25 cellular contexts compared by ENCODE assay signal in the genomic region with DNA sequence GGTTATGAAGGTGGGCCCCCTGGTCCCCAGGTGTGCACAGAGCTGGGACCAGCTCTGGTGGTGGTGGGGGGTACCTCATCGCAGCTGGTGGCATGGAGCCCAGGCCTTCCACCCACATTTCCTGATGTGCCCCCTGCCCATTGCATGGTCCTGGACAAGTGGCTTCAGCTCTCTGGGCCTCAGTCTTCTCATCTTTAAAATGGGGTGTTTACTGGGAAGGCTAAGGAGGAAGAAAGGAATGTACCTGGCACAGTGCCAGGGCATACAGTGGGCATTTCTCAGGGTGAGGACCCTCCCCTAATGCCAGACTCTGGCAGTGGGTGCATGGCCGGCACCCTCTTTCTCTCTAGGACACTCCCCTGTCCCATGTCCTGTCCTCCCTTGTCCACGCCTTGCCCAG. TPM values are rescaled to one million over a fixed set of nuclear protein-coding genes. Genes with fewer than 3 reads are reported as not detected.
DNase-seq lines count a peak whose midpoint lies in the region; ATAC-seq, FAIRE-seq and TF ChIP-seq lines count a peak whose summit lies in the region.
"Had no signal": no experiment of that assay in that cellular context is flagged by ENCODE, and none has a peak within 500 bp of the region (broad histone marks: within the 10 kb centered on the region; RNA-seq: fewer than 3 reads in every experiment).

No MANE protein-coding gene starts in this region.

- no peak overlapping the region for H2AFZ ChIP-seq in HepG2 (ENCODE audit: low read length)
- no peak overlapping the region for H2AFZ ChIP-seq in neural progenitor cell (replicated peaks)

- TF ChIP-seq CTCF in HepG2 (CRISPR knock-in tag; IDR thresholded peaks at IDR 0.05) (no peak), right lobe of liver (IDR thresholded peaks at IDR 0.05) (no peak), neural progenitor cell (IDR thresholded peaks at IDR 0.05) (no peak), RWPE1 (conservative IDR thresholded peaks at IDR 0.05; ENCODE audit: low read depth) (no peak), lower lobe of right lung (IDR thresholded peaks at IDR 0.05) (no peak)

- H3K4me2 ChIP-seq in HepG2 (ENCODE audit: low read depth, low read length), result no peak overlapping the region
- H3K4me2 ChIP-seq in neural progenitor cell, result no peak overlapping the region
- H3K4me2 ChIP-seq: BLaER1 had no signal

- H3K36me3 ChIP-seq in HepG2 (replicated peaks in 1 of 2; ENCODE audit: control insufficient read depth in 1 of 2, insufficient read depth in 2 of 2, low read length in 2 of 2) (no peaks in the 10 kb centered on the region), right lobe of liver (no peaks in the 10 kb centered on the region), neural progenitor cell (no peaks in the 10 kb centered on the region), lower lobe of right lung (no peaks in the 10 kb centered on the region)
- H3K36me3 ChIP-seq: BE2C, BLaER1 had no signal

- peaks cover 6 to 43% of the 10 kb centered on the region in 2 experiments; a peak in 3 of 5 replicates for H3K27me3 ChIP-seq in HepG2 (ENCODE audit: control insufficient read depth in 1 of 2, insufficient read depth in 2 of 2, low read length in 2 of 2)
- H3K27me3 ChIP-seq in right lobe of liver, result no peaks in the 10 kb centered on the region
- H3K27me3 ChIP-seq in neural progenitor cell, result peaks cover 8% of the 10 kb centered on the region
- H3K27me3 ChIP-seq in lower lobe of right lung (ENCODE audit: low read depth), result peaks cover 6% of the 10 kb centered on the region
- H3K27me3 ChIP-seq: BE2C, BLaER1 had no signal

- peaks cover 20% of the 10 kb centered on the region for H3K4me1 Mint-ChIP-seq in neural progenitor cell

- ATAC-seq in HepG2 (no peak), right lobe of liver (no peak), GM21717 (IDR thresholded peaks at IDR 0.05; ENCODE audit: unreplicated experiment) (no peak), lower lobe of right lung (no peak)

- H4K20me1 ChIP-seq in HepG2 (ENCODE audit: insufficient read depth, low read length) (no peaks in the 10 kb centered on the region; the same call in 1 of the 2 replicates), neural progenitor cell (ENCODE audit: low read depth) (no peaks in the 10 kb centered on the region)
- H4K20me1 ChIP-seq: BLaER1 had no signal

- no peaks in the 10 kb centered on the region for H3K79me2 ChIP-seq in HepG2 (ENCODE audit: insufficient read depth, low read length)
- H3K79me2 ChIP-seq in neural progenitor cell (ENCODE audit: low read depth), result no peaks in the 10 kb centered on the region

- TF ChIP-seq EP300 in HepG2 (IDR thresholded peaks at IDR 0.05; ENCODE audit: low read depth in 2 of 2, low read length in 2 of 2) (no peak), HepG2 (CRISPR knock-in tag; IDR thresholded peaks at IDR 0.05; ENCODE audit: borderline replicate concordance) (no peak), Ishikawa (IDR thresholded peaks at IDR 0.05; ENCODE audit: borderline replicate concordance) (no peak)

- H3K36me3 Mint-ChIP-seq in neural progenitor cell, result no peaks in the 10 kb centered on the region
- H3K36me3 Mint-ChIP-seq: CD14-positive monocyte; CD4-positive, alpha-beta memory T cell; CD4-positive, CD25-positive, alpha-beta regulatory T cell; CD8-positive, alpha-beta memory T cell had no signal

- no peak for DNase-seq in HepG2 (ENCODE audit: low spot score)
- no peak for DNase-seq in right lobe of liver
- no peak for DNase-seq in neural progenitor cell (ENCODE audit: low spot score)
- no peak for DNase-seq in RWPE1 (ENCODE audit: low spot score)
- DNase-seq in lower lobe of right lung, result no peak
- DNase-seq: 8988T; ACHN; BE2C; C1 segment of cervical spinal cord; CD4-positive, CD25-positive, alpha-beta regulatory T cell; CD8-positive, alpha-beta memory T cell; COR-L47; DMS79 treated with DMSO at 0.1 percent for 48 hours; GF-D8 had no signal

- intact Hi-C loops in HepG2 (cut with micrococcal nuclease; ENCODE audit: unreplicated experiment) (no loop called here), right lobe of liver (cut with DNase I) (loop anchor here in 1 of 2 donors (10.0 kb wide), 1 partner anchor 46 kb away; the partner anchor contains the start of gene SRARP), lower lobe of right lung (cut with DNase I) (no loop called here)

- TF ChIP-seq RAD21 in HepG2 (CRISPR knock-in tag; IDR thresholded peaks at IDR 0.05) (no peak), Ishikawa (IDR thresholded peaks at IDR 0.05; ENCODE audit: low read depth) (no peak)

- BruUV-seq in HepG2 (replicated peaks; lab: Mats Ljungman, UMichigan), result no TSS peak

- CTCF ChIA-PET in HepG2 (lab: Yijun Ruan, JAX; ENCODE audit: low intra/inter-chr PET ratio, low total read pairs) (no interaction called here), RWPE1 (lab: Yijun Ruan, JAX) (no interaction called here)

- H3K4me3 Mint-ChIP-seq in neural progenitor cell, result peak overlapping the region; percentile 58
- H3K4me3 Mint-ChIP-seq: CD14-positive monocyte; CD4-positive, alpha-beta memory T cell; CD8-positive, alpha-beta memory T cell had no signal

- H3K27ac ChIP-seq in HepG2 (ENCODE audit: extremely low read length, insufficient read depth, low read length) (no peak overlapping the region), right lobe of liver (no peak overlapping the region), neural progenitor cell (no peak overlapping the region), RWPE1 (no peak overlapping the region), lower lobe of right lung (no peak overlapping the region)
- H3K27ac ChIP-seq: BLaER1 had no signal

- H3K27ac Mint-ChIP-seq in neural progenitor cell, result peak overlapping the region; percentile 60
- H3K27ac Mint-ChIP-seq: CD14-positive monocyte; CD4-positive, alpha-beta memory T cell; CD4-positive, CD25-positive, alpha-beta regulatory T cell had no signal

- no peak for FAIRE-seq in HepG2 (lab: Jason Lieb, UNC)
- FAIRE-seq: A204.1, G401.6, GM12891, GM19239 had no signal

- no peak overlapping the region for H3K4me3 ChIP-seq in HepG2 (replicated peaks in 1 of 3; ENCODE audit: insufficient read depth in 1 of 3, low read depth in 2 of 3, low read length in 3 of 3)
- H3K4me3 ChIP-seq in right lobe of liver, result no peak overlapping the region
- no peak overlapping the region for H3K4me3 ChIP-seq in neural progenitor cell
- no peak overlapping the region for H3K4me3 ChIP-seq in lower lobe of right lung
- H3K4me3 ChIP-seq: BLaER1 had no signal

- H3K9ac ChIP-seq in HepG2 (ENCODE audit: insufficient read depth, low read depth, low read length) (no peak overlapping the region), neural progenitor cell (no peak overlapping the region)
- H3K9ac ChIP-seq: BLaER1 had no signal

- no peak for TF ChIP-seq POLR2A in HepG2 (IDR thresholded peaks at IDR 0.05; ENCODE audit: insufficient read depth in 1 of 2, low read depth in 2 of 2, low read length in 2 of 2)
- no peak for TF ChIP-seq POLR2A in right lobe of liver (IDR thresholded peaks at IDR 0.05)

- POLR2A ChIA-PET in HepG2 (lab: Yijun Ruan, JAX), result no interaction called here
- POLR2A ChIA-PET in RWPE1 (lab: Yijun Ruan, JAX; ENCODE audit: low non-redundant PET), result no interaction called here

- no peaks in the 10 kb centered on the region for H3K9me3 ChIP-seq in HepG2 (ENCODE audit: low read length)
- no peaks in the 10 kb centered on the region for H3K9me3 ChIP-seq in right lobe of liver
- no peaks in the 10 kb centered on the region for H3K9me3 ChIP-seq in neural progenitor cell (ENCODE audit: low read depth)
- H3K9me3 ChIP-seq in lower lobe of right lung, result no peaks in the 10 kb centered on the region
- H3K9me3 ChIP-seq: BE2C, BLaER1 had no signal

- H3K9me3 Mint-ChIP-seq in neural progenitor cell, result no peaks in the 10 kb centered on the region
- H3K9me3 Mint-ChIP-seq: CD4-positive, alpha-beta memory T cell; CD8-positive, alpha-beta memory T cell had no signal

- H3K4me1 ChIP-seq in HepG2 (ENCODE audit: insufficient read depth, low read length) (peaks cover 17% of the 10 kb centered on the region), right lobe of liver (no peaks in the 10 kb centered on the region), neural progenitor cell (peaks cover 10% of the 10 kb centered on the region), lower lobe of right lung (peaks cover 8% of the 10 kb centered on the region)
- H3K4me1 ChIP-seq: BE2C had no signal

- H3F3A ChIP-seq in neural progenitor cell (ENCODE audit: low read depth), result peaks cover 16% of the 10 kb centered on the region

- in situ Hi-C loops in HepG2 (cut with HindIII; ENCODE audit: extremely low pct_ligation_motif_present, low pct_unique_long_range_greater_than_20kb), result no loop called here

- peaks cover 13% of the 10 kb centered on the region for H3K27me3 Mint-ChIP-seq in neural progenitor cell (ENCODE audit: insufficient read depth, low read depth)

- 38% methylated on average over 1 of the region's 3 CpGs for WGBS in HepG2 (ENCODE audit: low lambda C conversion rate)
- whole genome bisulfite sequencing in right lobe of liver (ENCODE audit: insufficient coverage, low coverage, low lambda C conversion rate, missing lambda C conversion rate), result 67% methylated on average over 1 of the region's 3 CpGs

RNA-seq across cellular contexts. Expression of gene CLCNKB, which starts 7.5 kb away (rescaled TPM):
- total RNA-seq in HepG2 (2016; rRNA removed; fragmentation: Illumina TruSeq; extraction: Trizol), result not detected in 2 replicates
- total RNA-seq in HepG2 (2016; cell fraction: cytosol; rRNA removed; fragmentation: Illumina TruSeq; extraction: Trizol; ENCODE audit: low read depth), result not detected in 2 replicates
- not detected in 2 replicates for total RNA-seq in HepG2 (2016; cell fraction: insoluble cytoplasmic fraction; rRNA removed; fragmentation: Illumina TruSeq; extraction: Trizol)
- total RNA-seq in HepG2 (2016; cell fraction: membrane; rRNA removed; fragmentation: Illumina TruSeq; extraction: Trizol), result not detected in 2 replicates
- total RNA-seq in HepG2 (2016; cell fraction: nucleus; rRNA removed; fragmentation: Illumina TruSeq; extraction: Trizol), result not detected in 2 replicates
- 0.04 TPM in 1 of 2 replicates, not detected in the other for polyA plus RNA-seq in HepG2 (2011; rRNA removed)
- not detected in 2 replicates for polyA plus RNA-seq in HepG2 (2011; cell fraction: cytosol; rRNA removed)
- polyA plus RNA-seq in HepG2 (2011; cell fraction: nucleus; rRNA removed), result 0.09 and 0.13 TPM in 2 replicates
- 0.08 TPM in 1 of 2 replicates, not detected in the other for polyA plus RNA-seq in HepG2 (2012)
- not detected in 2 replicates for polyA plus RNA-seq in HepG2 (2016; cell fraction: cytosol; fragmentation: Illumina TruSeq; extraction: Trizol; ENCODE audit: low read depth)
- polyA plus RNA-seq in HepG2 (2016; cell fraction: insoluble cytoplasmic fraction; fragmentation: Illumina TruSeq; extraction: Trizol; ENCODE audit: low read depth), result not detected in 2 replicates
- not detected in 2 replicates for polyA plus RNA-seq in HepG2 (2016; cell fraction: membrane; fragmentation: Illumina TruSeq; extraction: Trizol; ENCODE audit: low read depth)
- polyA plus RNA-seq in HepG2 (2016; cell fraction: nucleus; fragmentation: Illumina TruSeq; extraction: Trizol; ENCODE audit: insufficient read depth, low read depth), result not detected in 2 replicates
- polyA minus RNA-seq in HepG2 (2011; rRNA and poly(A)+ RNA removed; ENCODE audit: low replicate concordance), result not detected in 2 replicates
- not detected in 2 replicates for polyA minus RNA-seq in HepG2 (2011; cell fraction: cytosol; rRNA and poly(A)+ RNA removed)
- not detected in 2 replicates for polyA minus RNA-seq in HepG2 (2011; cell fraction: nucleus; rRNA and poly(A)+ RNA removed)
- total RNA-seq in right lobe of liver, result not detected
- 0.97 and 2.7 TPM in 2 replicates for total RNA-seq in neural progenitor cell (ENCODE audit: low replicate concordance)
- 0.18 TPM for total RNA-seq in lower lobe of right lung
- total RNA-seq: CD4-positive, alpha-beta memory T cell; CD4-positive, CD25-positive, alpha-beta regulatory T cell; CD8-positive, alpha-beta memory T cell had no signal
- polyA plus RNA-seq: CD14-positive monocyte; CD4-positive, alpha-beta memory T cell; CD4-positive, CD25-positive, alpha-beta regulatory T cell; CD8-positive, alpha-beta memory T cell had no signal

RNA-seq across cellular contexts. Expression of gene FAM131C, which starts 22.4 kb away (rescaled TPM):
- total RNA-seq in HepG2 (2016; rRNA removed; fragmentation: Illumina TruSeq; extraction: Trizol), result not detected in 2 replicates
- total RNA-seq in HepG2 (2016; cell fraction: cytosol; rRNA removed; fragmentation: Illumina TruSeq; extraction: Trizol; ENCODE audit: low read depth), result not detected in 2 replicates
- total RNA-seq in HepG2 (2016; cell fraction: insoluble cytoplasmic fraction; rRNA removed; fragmentation: Illumina TruSeq; extraction: Trizol), result not detected in 2 replicates
- not detected in 2 replicates for total RNA-seq in HepG2 (2016; cell fraction: membrane; rRNA removed; fragmentation: Illumina TruSeq; extraction: Trizol)
- not detected in 2 replicates for total RNA-seq in HepG2 (2016; cell fraction: nucleus; rRNA removed; fragmentation: Illumina TruSeq; extraction: Trizol)
- 0.07 and 0.10 TPM in 2 replicates for polyA plus RNA-seq in HepG2 (2011; rRNA removed)
- 0.06 and 0.11 TPM in 2 replicates for polyA plus RNA-seq in HepG2 (2011; cell fraction: cytosol; rRNA removed)
- polyA plus RNA-seq in HepG2 (2011; cell fraction: nucleus; rRNA removed), result 0.10 and 0.17 TPM in 2 replicates
- 0.13 and 0.69 TPM in 2 replicates for polyA plus RNA-seq in HepG2 (2012)
- polyA plus RNA-seq in HepG2 (2016; cell fraction: cytosol; fragmentation: Illumina TruSeq; extraction: Trizol; ENCODE audit: low read depth), result not detected in 2 replicates
- polyA plus RNA-seq in HepG2 (2016; cell fraction: insoluble cytoplasmic fraction; fragmentation: Illumina TruSeq; extraction: Trizol; ENCODE audit: low read depth), result not detected in 2 replicates
- 0.09 TPM in 1 of 2 replicates, not detected in the other for polyA plus RNA-seq in HepG2 (2016; cell fraction: membrane; fragmentation: Illumina TruSeq; extraction: Trizol; ENCODE audit: low read depth)
- not detected in 2 replicates for polyA plus RNA-seq in HepG2 (2016; cell fraction: nucleus; fragmentation: Illumina TruSeq; extraction: Trizol; ENCODE audit: insufficient read depth, low read depth)
- 0.22 and 1.1 TPM in 2 replicates for polyA minus RNA-seq in HepG2 (2011; rRNA and poly(A)+ RNA removed; ENCODE audit: low replicate concordance)
- not detected in 2 replicates for polyA minus RNA-seq in HepG2 (2011; cell fraction: cytosol; rRNA and poly(A)+ RNA removed)
- polyA minus RNA-seq in HepG2 (2011; cell fraction: nucleus; rRNA and poly(A)+ RNA removed), result not detected in 2 replicates
- total RNA-seq in right lobe of liver, result under 1 TPM in 2 of 6 experiments, not detected in 4; 0.19 to 1.00 TPM
- total RNA-seq in neural progenitor cell (ENCODE audit: low replicate concordance), result 0.13 and 2.6 TPM in 2 replicates
- not detected for total RNA-seq in lower lobe of right lung
- total RNA-seq: CD4-positive, alpha-beta memory T cell; CD4-positive, CD25-positive, alpha-beta regulatory T cell had no signal
- polyA plus RNA-seq: CD14-positive monocyte; CD8-positive, alpha-beta memory T cell had no signal

RNA-seq across cellular contexts. Expression of gene CLCNKA, which starts 29.2 kb away (rescaled TPM):
- total RNA-seq in HepG2 (2016; rRNA removed; fragmentation: Illumina TruSeq; extraction: Trizol), result not detected in 2 replicates
- total RNA-seq in HepG2 (2016; cell fraction: cytosol; rRNA removed; fragmentation: Illumina TruSeq; extraction: Trizol; ENCODE audit: low read depth), result not detected in 2 replicates
- total RNA-seq in HepG2 (2016; cell fraction: insoluble cytoplasmic fraction; rRNA removed; fragmentation: Illumina TruSeq; extraction: Trizol), result not detected in 2 replicates
- total RNA-seq in HepG2 (2016; cell fraction: membrane; rRNA removed; fragmentation: Illumina TruSeq; extraction: Trizol), result not detected in 2 replicates
- total RNA-seq in HepG2 (2016; cell fraction: nucleus; rRNA removed; fragmentation: Illumina TruSeq; extraction: Trizol), result not detected in 2 replicates
- polyA plus RNA-seq in HepG2 (2011; rRNA removed), result 0.03 and 0.07 TPM in 2 replicates
- polyA plus RNA-seq in HepG2 (2011; cell fraction: cytosol; rRNA removed), result not detected in 2 replicates
- 0.47 and 1.8 TPM in 2 replicates for polyA plus RNA-seq in HepG2 (2011; cell fraction: nucleus; rRNA removed)
- polyA plus RNA-seq in HepG2 (2012), result 0.25 TPM in 1 of 2 replicates, not detected in the other
- polyA plus RNA-seq in HepG2 (2016; cell fraction: cytosol; fragmentation: Illumina TruSeq; extraction: Trizol; ENCODE audit: low read depth), result not detected in 2 replicates
- not detected in 2 replicates for polyA plus RNA-seq in HepG2 (2016; cell fraction: insoluble cytoplasmic fraction; fragmentation: Illumina TruSeq; extraction: Trizol; ENCODE audit: low read depth)
- not detected in 2 replicates for polyA plus RNA-seq in HepG2 (2016; cell fraction: membrane; fragmentation: Illumina TruSeq; extraction: Trizol; ENCODE audit: low read depth)
- polyA plus RNA-seq in HepG2 (2016; cell fraction: nucleus; fragmentation: Illumina TruSeq; extraction: Trizol; ENCODE audit: insufficient read depth, low read depth), result not detected in 2 replicates
- polyA minus RNA-seq in HepG2 (2011; rRNA and poly(A)+ RNA removed; ENCODE audit: low replicate concordance), result 0.88 TPM in 1 of 2 replicates, not detected in the other
- polyA minus RNA-seq in HepG2 (2011; cell fraction: cytosol; rRNA and poly(A)+ RNA removed), result not detected in 2 replicates
- polyA minus RNA-seq in HepG2 (2011; cell fraction: nucleus; rRNA and poly(A)+ RNA removed), result 0.75 and 2.3 TPM in 2 replicates
- total RNA-seq in right lobe of liver, result under 1 TPM in 2 of 6 experiments, not detected in 4; 0.43 to 0.47 TPM
- total RNA-seq in neural progenitor cell (ENCODE audit: low replicate concordance), result not detected in 2 replicates
- 0.65 TPM for total RNA-seq in lower lobe of right lung
- total RNA-seq: A673; CD4-positive, alpha-beta memory T cell; CD4-positive, CD25-positive, alpha-beta regulatory T cell; CD8-positive, alpha-beta memory T cell had no signal
- polyA plus RNA-seq: AG04450; CD14-positive monocyte; CD4-positive, alpha-beta memory T cell; CD4-positive, CD25-positive, alpha-beta regulatory T cell; CD8-positive, alpha-beta memory T cell had no signal

RNA-seq across cellular contexts. Expression of gene HSPB7, which starts 33.2 kb away (rescaled TPM):
- not detected in 2 replicates for total RNA-seq in HepG2 (2016; rRNA removed; fragmentation: Illumina TruSeq; extraction: Trizol)
- not detected in 2 replicates for total RNA-seq in HepG2 (2016; cell fraction: cytosol; rRNA removed; fragmentation: Illumina TruSeq; extraction: Trizol; ENCODE audit: low read depth)
- not detected in 2 replicates for total RNA-seq in HepG2 (2016; cell fraction: insoluble cytoplasmic fraction; rRNA removed; fragmentation: Illumina TruSeq; extraction: Trizol)
- total RNA-seq in HepG2 (2016; cell fraction: membrane; rRNA removed; fragmentation: Illumina TruSeq; extraction: Trizol), result not detected in 2 replicates
- total RNA-seq in HepG2 (2016; cell fraction: nucleus; rRNA removed; fragmentation: Illumina TruSeq; extraction: Trizol), result not detected in 2 replicates
- polyA plus RNA-seq in HepG2 (2011; rRNA removed), result 0.10 and 0.20 TPM in 2 replicates
- polyA plus RNA-seq in HepG2 (2011; cell fraction: cytosol; rRNA removed), result 0.05 and 0.16 TPM in 2 replicates
- 0.31 and 0.32 TPM in 2 replicates for polyA plus RNA-seq in HepG2 (2011; cell fraction: nucleus; rRNA removed)
- polyA plus RNA-seq in HepG2 (2012), result 0.20 TPM in 2 replicates
- polyA plus RNA-seq in HepG2 (2016; cell fraction: cytosol; fragmentation: Illumina TruSeq; extraction: Trizol; ENCODE audit: low read depth), result not detected in 2 replicates
- polyA plus RNA-seq in HepG2 (2016; cell fraction: insoluble cytoplasmic fraction; fragmentation: Illumina TruSeq; extraction: Trizol; ENCODE audit: low read depth), result not detected in 2 replicates
- polyA plus RNA-seq in HepG2 (2016; cell fraction: membrane; fragmentation: Illumina TruSeq; extraction: Trizol; ENCODE audit: low read depth), result not detected in 2 replicates
- polyA plus RNA-seq in HepG2 (2016; cell fraction: nucleus; fragmentation: Illumina TruSeq; extraction: Trizol; ENCODE audit: insufficient read depth, low read depth), result not detected in 2 replicates
- 0.47 TPM in 1 of 2 replicates, not detected in the other for polyA minus RNA-seq in HepG2 (2011; rRNA and poly(A)+ RNA removed; ENCODE audit: low replicate concordance)
- not detected in 2 replicates for polyA minus RNA-seq in HepG2 (2011; cell fraction: cytosol; rRNA and poly(A)+ RNA removed)
- polyA minus RNA-seq in HepG2 (2011; cell fraction: nucleus; rRNA and poly(A)+ RNA removed), result 0.50 TPM in 1 of 2 replicates, not detected in the other
- total RNA-seq in right lobe of liver, result 1 to 10 TPM in 4 of 6 experiments, under 1 TPM in 2; 0.54 to 2.0 (median 1.2) TPM
- total RNA-seq in neural progenitor cell (ENCODE audit: low replicate concordance), result not detected in 2 replicates
- 4.9 TPM for total RNA-seq in lower lobe of right lung
- total RNA-seq: A673; CD4-positive, alpha-beta memory T cell; CD4-positive, CD25-positive, alpha-beta regulatory T cell; CD8-positive, alpha-beta memory T cell had no signal
- polyA plus RNA-seq: CD14-positive monocyte; CD4-positive, alpha-beta memory T cell; CD4-positive, CD25-positive, alpha-beta regulatory T cell; CD8-positive, alpha-beta memory T cell had no signal

RNA-seq across cellular contexts. Expression of gene SRARP, which starts 47.0 kb away (rescaled TPM):
- total RNA-seq in HepG2 (2016; rRNA removed; fragmentation: Illumina TruSeq; extraction: Trizol) (3.5 and 4.0 TPM in 2 replicates), right lobe of liver (not detected), neural progenitor cell (ENCODE audit: low replicate concordance) (not detected in 2 replicates), lower lobe of right lung (0.21 TPM)
- total RNA-seq in HepG2 (2016; cell fraction: cytosol; rRNA removed; fragmentation: Illumina TruSeq; extraction: Trizol; ENCODE audit: low read depth), result 1.8 and 2.0 TPM in 2 replicates
- 3.9 and 4.6 TPM in 2 replicates for total RNA-seq in HepG2 (2016; cell fraction: insoluble cytoplasmic fraction; rRNA removed; fragmentation: Illumina TruSeq; extraction: Trizol)
- total RNA-seq in HepG2 (2016; cell fraction: membrane; rRNA removed; fragmentation: Illumina TruSeq; extraction: Trizol), result 2.3 and 2.5 TPM in 2 replicates
- 2.1 and 2.3 TPM in 2 replicates for total RNA-seq in HepG2 (2016; cell fraction: nucleus; rRNA removed; fragmentation: Illumina TruSeq; extraction: Trizol)
- 10.5 and 12.8 TPM in 2 replicates for polyA plus RNA-seq in HepG2 (2011; rRNA removed)
- polyA plus RNA-seq in HepG2 (2011; cell fraction: cytosol; rRNA removed), result 6.1 and 9.4 TPM in 2 replicates
- polyA plus RNA-seq in HepG2 (2011; cell fraction: nucleus; rRNA removed), result 6.1 and 6.7 TPM in 2 replicates
- 5.5 and 6.6 TPM in 2 replicates for polyA plus RNA-seq in HepG2 (2012)
- 1.3 and 1.6 TPM in 2 replicates for polyA plus RNA-seq in HepG2 (2016; cell fraction: cytosol; fragmentation: Illumina TruSeq; extraction: Trizol; ENCODE audit: low read depth)
- polyA plus RNA-seq in HepG2 (2016; cell fraction: insoluble cytoplasmic fraction; fragmentation: Illumina TruSeq; extraction: Trizol; ENCODE audit: low read depth), result 4.9 and 5.4 TPM in 2 replicates
- polyA plus RNA-seq in HepG2 (2016; cell fraction: membrane; fragmentation: Illumina TruSeq; extraction: Trizol; ENCODE audit: low read depth), result 1.8 TPM in 2 replicates
- 2.9 and 3.2 TPM in 2 replicates for polyA plus RNA-seq in HepG2 (2016; cell fraction: nucleus; fragmentation: Illumina TruSeq; extraction: Trizol; ENCODE audit: insufficient read depth, low read depth)
- polyA minus RNA-seq in HepG2 (2011; rRNA and poly(A)+ RNA removed; ENCODE audit: low replicate concordance), result 14.4 TPM in 1 of 2 replicates, not detected in the other
- polyA minus RNA-seq in HepG2 (2011; cell fraction: cytosol; rRNA and poly(A)+ RNA removed), result 4.5 and 6.6 TPM in 2 replicates
- polyA minus RNA-seq in HepG2 (2011; cell fraction: nucleus; rRNA and poly(A)+ RNA removed), result 11.3 and 12.3 TPM in 2 replicates
- total RNA-seq: A673; CD4-positive, alpha-beta memory T cell; CD4-positive, CD25-positive, alpha-beta regulatory T cell; CD8-positive, alpha-beta memory T cell had no signal
- polyA plus RNA-seq: AG04450; CD14-positive monocyte; CD4-positive, alpha-beta memory T cell; CD4-positive, CD25-positive, alpha-beta regulatory T cell; CD8-positive, alpha-beta memory T cell had no signal
